16 cellular contexts compared by ENCODE assay signal in the genomic region with DNA sequence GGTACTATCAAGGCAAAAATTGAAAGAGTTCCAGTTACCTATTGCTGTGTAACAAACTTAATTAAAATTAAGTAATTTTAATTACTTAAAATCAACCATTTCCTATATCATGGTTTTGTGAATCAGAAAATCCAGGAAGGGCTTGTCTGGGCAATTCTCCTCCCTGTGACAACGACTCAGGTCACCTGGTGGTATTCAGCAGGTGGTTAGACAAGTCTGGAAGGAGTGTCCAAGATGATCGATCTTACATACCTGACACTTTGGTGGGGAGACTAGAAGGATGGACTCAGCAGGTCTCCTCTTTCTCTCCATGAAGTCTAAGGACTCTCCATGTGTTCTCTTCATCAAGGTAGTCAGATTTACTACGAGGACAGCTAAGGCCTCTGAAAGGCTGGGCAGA. TPM values are rescaled to one million over a fixed set of nuclear protein-coding genes. Genes with fewer than 3 reads are reported as not detected.
DNase-seq lines count a peak whose midpoint lies in the region; ATAC-seq, FAIRE-seq and TF ChIP-seq lines count a peak whose summit lies in the region.
"Had no signal": no experiment of that assay in that cellular context is flagged by ENCODE, and none has a peak within 500 bp of the region (broad histone marks: within the 10 kb centered on the region; RNA-seq: fewer than 3 reads in every experiment).

No MANE protein-coding gene starts in this region.

- POLR2A ChIA-PET in WTC11 (lab: Charles Lee): no interaction called here

- H3K36me3 Mint-ChIP-seq in WTC11 (no peaks in the 10 kb centered on the region), type B pancreatic cell (peaks cover 7% of the 10 kb centered on the region), osteocyte (ENCODE audit: unreplicated experiment) (peaks cover 25% of the 10 kb centered on the region)

- peak; percentile 35 for FAIRE-seq in D721Med (lab: Jason Lieb, UNC)
- FAIRE-seq: H1 had no signal

- TF ChIP-seq CTCF in D721Med (IDR thresholded peaks at IDR 0.05; ENCODE audit: insufficient read depth, missing control alignments): no peak
- no peak for TF ChIP-seq CTCF in WTC11 (IDR thresholded peaks at IDR 0.05)
- no peak for TF ChIP-seq CTCF in type B pancreatic cell (conservative IDR thresholded peaks at IDR 0.05)
- TF ChIP-seq CTCF in osteocyte (IDR thresholded peaks at IDR 0.05): no peak

- H3K27ac Mint-ChIP-seq in WTC11 (peak overlapping the region; percentile 79; the same call in 1 of the 2 replicates), type B pancreatic cell (peak overlapping the region; percentile 80), osteocyte (ENCODE audit: unreplicated experiment) (no peak overlapping the region)

- ATAC-seq in WTC11: no peak
- ATAC-seq in esophagus mucosa: peak; percentile 60
- ATAC-seq in HG03469 (IDR thresholded peaks at IDR 0.05; ENCODE audit: unreplicated experiment): no peak

- no peak overlapping the region for H3K4me3 Mint-ChIP-seq in WTC11
- peak overlapping the region; percentile 34 for H3K4me3 Mint-ChIP-seq in type B pancreatic cell
- H3K4me3 Mint-ChIP-seq in osteocyte (ENCODE audit: unreplicated experiment): no peak overlapping the region
- H3K4me3 Mint-ChIP-seq: CD14-positive monocyte; CD4-positive, alpha-beta memory T cell; H9 had no signal

- H3K27me3 Mint-ChIP-seq in WTC11 (ENCODE audit: low read depth): no peaks in the 10 kb centered on the region
- no peaks in the 10 kb centered on the region for H3K27me3 Mint-ChIP-seq in type B pancreatic cell
- no peaks in the 10 kb centered on the region for H3K27me3 Mint-ChIP-seq in osteocyte (ENCODE audit: unreplicated experiment)
- H3K27me3 Mint-ChIP-seq: CD4-positive, alpha-beta memory T cell had no signal

- H3K9me3 Mint-ChIP-seq in WTC11 (no peaks in the 10 kb centered on the region), type B pancreatic cell (no peaks in the 10 kb centered on the region), osteocyte (ENCODE audit: unreplicated experiment) (no peaks in the 10 kb centered on the region)
- H3K9me3 Mint-ChIP-seq: CD14-positive monocyte; CD4-positive, alpha-beta memory T cell; H9 had no signal

- CTCF ChIA-PET in WTC11 (lab: Charles Lee): no interaction called here

- H3K4me1 Mint-ChIP-seq in WTC11: peaks cover 34% of the 10 kb centered on the region
- no peaks in the 10 kb centered on the region for H3K4me1 Mint-ChIP-seq in type B pancreatic cell (ENCODE audit: unreplicated experiment)
- H3K4me1 Mint-ChIP-seq in osteocyte (ENCODE audit: unreplicated experiment): no peaks in the 10 kb centered on the region
- H3K4me1 Mint-ChIP-seq: CD14-positive monocyte had no signal

- DNase-seq in D721Med (ENCODE audit: insufficient read length, low spot score) (no peak), WTC11 (ENCODE audit: low spot score) (no peak), type B pancreatic cell (ENCODE audit: extremely low spot score, unreplicated experiment) (no peak), osteocyte (ENCODE audit: extremely low spot score, unreplicated experiment) (no peak)
- DNase-seq in activated CD8-positive, alpha-beta memory T cell treated with anti-CD3 and anti-CD28 coated beads, Interleukin-2, amount 50 U/mL, for 48 hours: no peak
- DNase-seq: 8988T; CD4-positive, alpha-beta memory T cell; DMS79 treated with DMSO at 0.1 percent for 48 hours; GF-D8; H9 had no signal

TF ChIP-seq in WTC11, 78 proteins besides CTCF, POLR2A, EP300 and RAD21 (continues in another document):
- no peak for TF ChIP-seq ZNF281 (CRISPR knock-in tag; IDR thresholded peaks at IDR 0.05)
- TF ChIP-seq OVOL2 (CRISPR knock-in tag; IDR thresholded peaks at IDR 0.05; ENCODE audit: borderline replicate concordance): no peak
- TF ChIP-seq, protein P1, sequence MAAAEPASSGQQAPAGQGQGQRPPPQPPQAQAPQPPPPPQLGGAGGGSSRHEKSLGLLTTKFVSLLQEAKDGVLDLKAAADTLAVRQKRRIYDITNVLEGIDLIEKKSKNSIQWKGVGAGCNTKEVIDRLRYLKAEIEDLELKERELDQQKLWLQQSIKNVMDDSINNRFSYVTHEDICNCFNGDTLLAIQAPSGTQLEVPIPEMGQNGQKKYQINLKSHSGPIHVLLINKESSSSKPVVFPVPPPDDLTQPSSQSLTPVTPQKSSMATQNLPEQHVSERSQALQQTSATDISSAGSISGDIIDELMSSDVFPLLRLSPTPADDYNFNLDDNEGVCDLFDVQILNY (CRISPR knock-in tag; IDR thresholded peaks at IDR 0.05): no peak
- no peak for TF ChIP-seq SOX15 (CRISPR knock-in tag; IDR thresholded peaks at IDR 0.05)
- no peak for TF ChIP-seq STAT6 (CRISPR knock-in tag; conservative IDR thresholded peaks at IDR 0.05; ENCODE audit: low read depth)
- TF ChIP-seq, protein P2, sequence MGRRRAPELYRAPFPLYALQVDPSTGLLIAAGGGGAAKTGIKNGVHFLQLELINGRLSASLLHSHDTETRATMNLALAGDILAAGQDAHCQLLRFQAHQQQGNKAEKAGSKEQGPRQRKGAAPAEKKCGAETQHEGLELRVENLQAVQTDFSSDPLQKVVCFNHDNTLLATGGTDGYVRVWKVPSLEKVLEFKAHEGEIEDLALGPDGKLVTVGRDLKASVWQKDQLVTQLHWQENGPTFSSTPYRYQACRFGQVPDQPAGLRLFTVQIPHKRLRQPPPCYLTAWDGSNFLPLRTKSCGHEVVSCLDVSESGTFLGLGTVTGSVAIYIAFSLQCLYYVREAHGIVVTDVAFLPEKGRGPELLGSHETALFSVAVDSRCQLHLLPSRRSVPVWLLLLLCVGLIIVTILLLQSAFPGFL (CRISPR knock-in tag; IDR thresholded peaks at IDR 0.05; ENCODE audit: borderline replicate concordance): no peak

RNA-seq across cellular contexts. Expression of gene SERPINC1, which starts 22.9 kb away (rescaled TPM):
- total RNA-seq in WTC11 (2021) (0.57 to 1.0 TPM (median 0.69 TPM) in 3 replicates), esophagus mucosa (0.32 TPM), type B pancreatic cell (ENCODE audit: low replicate concordance) (0.50 TPM in 1 of 2 replicates, not detected in the other), osteocyte (0.40 TPM in 1 of 2 replicates, not detected in the other)
- total RNA-seq: A673; CD4-positive, alpha-beta memory T cell; H1; H9; HT-29 had no signal

RNA-seq across cellular contexts. Expression of gene ZBTB37, which starts 26.0 kb away (rescaled TPM):
- 14.0 to 15.5 TPM (median 14.4 TPM) in 3 replicates for total RNA-seq in WTC11 (2021)
- 5.0 TPM for total RNA-seq in esophagus mucosa
- 11.5 and 14.6 TPM in 2 replicates for total RNA-seq in type B pancreatic cell (ENCODE audit: low replicate concordance)
- total RNA-seq in osteocyte: 15.0 and 15.3 TPM in 2 replicates

RNA-seq across cellular contexts. Expression of gene GAS5, which starts 26.4 kb away (rescaled TPM):
- 818 to 891 TPM (median 878 TPM) in 3 replicates for total RNA-seq in WTC11 (2021)
- 347 TPM for total RNA-seq in esophagus mucosa
- total RNA-seq in type B pancreatic cell (ENCODE audit: low replicate concordance): 501 and 574 TPM in 2 replicates
- total RNA-seq in osteocyte: 529 and 549 TPM in 2 replicates
